Comparison of ENCODE assay signal across 19 cellular contexts in genomic region chr5:132641841-132642240, GRCh38. TPM values are rescaled to one million over a fixed set of nuclear protein-coding genes. Genes with fewer than 3 reads are reported as not detected.
"Had no signal": no experiment of that assay in that cellular context is flagged by ENCODE, and none has a peak within 500 bp of the region (broad histone marks: within the 10 kb centered on the region; RNA-seq: fewer than 3 reads in every experiment).

No MANE protein-coding gene starts in this region.

- H3K9me3 Mint-ChIP-seq: neural progenitor cell had no signal

- ATAC-seq: esophagus mucosa had no signal

- H3K27ac Mint-ChIP-seq: neural progenitor cell had no signal

- H3K27ac ChIP-seq: brain microvascular endothelial cell, neural progenitor cell, ovary, SJCRH30, tibial artery, vagina had no signal

- H3K4me3 ChIP-seq: neural progenitor cell, ovary, SJCRH30, tibial artery, vagina had no signal

- H3K36me3 ChIP-seq: neural progenitor cell, ovary had no signal

- H3K27me3 ChIP-seq: brain microvascular endothelial cell, neural progenitor cell, ovary, SJCRH30, tibial artery, vagina had no signal

- H3K4me1 Mint-ChIP-seq: neural progenitor cell had no signal

- FAIRE-seq: endometrium had no signal

- DNase-seq: activated effector memory CD4-positive, alpha-beta T cell treated with anti-CD3 and anti-CD28 coated beads, Interleukin-2, amount 50 U/mL, for 16 hours; amniotic stem cell; brain microvascular endothelial cell; hippocampal formation; ovary; SJCRH30; stimulated activated CD4-positive, alpha-beta T cell treated with anti-CD3 and anti-CD28 coated beads, Interleukin-12 subunit alpha, Interleukin-12 subunit beta, amount 100 ng/mL, for 4 hours; SW 1271; T-helper 9 cell; tibial artery had no signal

- H3K9me3 ChIP-seq: ovary, SJCRH30, tibial artery, vagina had no signal

- H3K4me3 Mint-ChIP-seq: neural progenitor cell had no signal

RNA-seq across cellular contexts. Expression of gene IL13, which starts 16.1 kb away (rescaled TPM):
- total RNA-seq: dermis microvascular lymphatic vessel endothelial cell, esophagus mucosa, glomerular endothelial cell, kidney epithelial cell, lower leg skin, mesenteric fat pad, ovary, SJCRH30, vagina had no signal
- polyA plus RNA-seq: ovary had no signal

RNA-seq across cellular contexts. Expression of gene IL4, which starts 31.9 kb away (rescaled TPM):
- total RNA-seq: dermis microvascular lymphatic vessel endothelial cell, esophagus mucosa, glomerular endothelial cell, kidney epithelial cell, lower leg skin, mesenteric fat pad, ovary, SJCRH30, vagina had no signal
- polyA plus RNA-seq: ovary had no signal
